In the genomic region with DNA sequence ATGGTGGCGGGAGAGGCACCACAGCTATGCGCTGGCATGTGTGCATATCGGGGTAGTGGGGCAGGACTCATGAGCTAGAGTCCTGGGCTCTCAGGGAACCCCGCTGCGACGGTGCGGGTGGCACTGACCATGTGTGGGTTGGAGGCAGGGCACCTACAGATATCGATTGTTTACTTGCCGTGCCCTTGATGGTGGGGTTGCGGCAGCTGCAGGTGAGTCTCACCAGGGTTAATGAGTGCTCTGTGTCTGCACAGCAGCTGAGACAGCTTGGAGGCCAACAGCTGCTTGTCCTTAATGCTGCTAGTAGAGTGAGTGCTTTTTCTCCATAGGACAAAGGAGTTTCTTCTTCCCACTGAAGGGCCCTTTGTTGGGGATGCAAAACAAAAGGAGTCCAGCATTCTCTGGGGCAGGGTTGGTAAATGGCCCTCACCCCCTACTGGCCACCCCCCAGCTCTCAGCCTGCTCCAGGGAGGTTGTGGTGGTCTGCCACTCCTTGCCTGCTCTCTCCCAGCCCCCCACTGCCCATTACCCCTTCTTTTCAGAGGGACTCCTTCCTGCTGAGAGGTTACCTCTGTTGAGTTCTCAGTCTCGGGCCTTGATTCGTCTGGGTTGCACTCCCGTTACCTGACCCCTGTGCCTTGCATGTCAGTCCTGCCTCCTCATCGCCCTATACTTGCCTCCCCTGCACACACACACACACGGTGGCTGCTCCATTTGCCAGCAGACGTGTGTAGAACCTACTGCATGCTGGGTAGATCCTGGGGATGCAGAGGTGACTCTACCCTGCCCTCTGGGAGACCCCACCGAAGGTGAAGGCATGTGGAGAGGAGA, we compare ENCODE assay signal across 11 cellular contexts. TPM values are rescaled to one million over a fixed set of nuclear protein-coding genes. Genes with fewer than 3 reads are reported as not detected.
DNase-seq lines count a peak whose midpoint lies in the region; ATAC-seq and TF ChIP-seq lines count a peak whose summit lies in the region.
"Had no signal": no experiment of that assay in that cellular context is flagged by ENCODE, and none has a peak within 500 bp of the region (broad histone marks: within the 10 kb centered on the region; RNA-seq: fewer than 3 reads in every experiment).

No MANE protein-coding gene starts in this region.

- H3K4me1 ChIP-seq in IMR-90 (ENCODE audit: control insufficient read depth, insufficient read depth, low read length), result peaks cover 9% of the 10 kb centered on the region; the same call in 1 of the 2 replicates
- H3K4me1 ChIP-seq in PC-9 (replicated peaks; ENCODE audit: insufficient read depth), result no peaks in the 10 kb centered on the region
- H3K4me1 ChIP-seq: foreskin keratinocyte, testis had no signal

- peaks cover 4% of the 10 kb centered on the region; the same call in 1 of the 2 replicates for H3K79me2 ChIP-seq in PC-9 (ENCODE audit: low read depth)

- dilution Hi-C loops in IMR-90 (cut with HindIII; ENCODE audit: low sequenced_read_pairs, unreplicated experiment), result no loop called here

- H2AK5ac ChIP-seq in IMR-90 (ENCODE audit: low read depth, low read length), result peak overlapping the region; percentile 60; the same call in 1 of the 2 replicates

- H3K14ac ChIP-seq in IMR-90 (replicated peaks; ENCODE audit: low read depth, low read length), result no peak overlapping the region

- H2BK15ac ChIP-seq in IMR-90 (ENCODE audit: low read depth, low read length), result no peak overlapping the region

- no peak overlapping the region for H3K18ac ChIP-seq in IMR-90 (ENCODE audit: low read depth, low read length)

- intact Hi-C loops in IMR-90 (cut with micrococcal nuclease) (no loop called here), sciatic nerve (cut with DNase I) (no loop called here), PC-9 (cut with micrococcal nuclease; ENCODE audit: unreplicated experiment) (no loop called here)

- peaks cover 23 to 29% of the 10 kb centered on the region in 2 experiments for H3K79me1 ChIP-seq in IMR-90 (ENCODE audit: low read depth in 1 of 2, low read length in 2 of 2)

- no peak overlapping the region; the same call in 1 of the 2 replicates for H3K23ac ChIP-seq in IMR-90 (ENCODE audit: low read depth, low read length)

- H3K4ac ChIP-seq in IMR-90 (ENCODE audit: low read depth, low read length), result peak overlapping the region; percentile 3; the same call in 1 of the 2 replicates

- DNase-seq in IMR-90 (no peak), NCI-H748 (lab: John Stamatoyannopoulos, UW; ENCODE audit: unreplicated experiment) (peak; percentile 81), iPS-NIHi11 (ENCODE audit: low spot score) (peak; percentile 59), sciatic nerve (ENCODE audit: low spot score) (no peak), PC-9 (no peak), NCI-H2081 treated with DMSO at 0.1 percent for 48 hours (lab: John Stamatoyannopoulos, UW) (no peak), NCI-H1436 treated with DMSO at 0.1 percent for 48 hours (lab: John Stamatoyannopoulos, UW) (no peak)
- DNase-seq: cerebellar nuclear complex, foreskin keratinocyte, testis had no signal

- no peak overlapping the region for H2BK120ac ChIP-seq in IMR-90 (ENCODE audit: low read depth, low read length)

- no peak overlapping the region for H2BK20ac ChIP-seq in IMR-90 (ENCODE audit: low read depth, low read length)

- H2BK5ac ChIP-seq in IMR-90 (ENCODE audit: low read depth, low read length, poor library complexity, severe bottlenecking), result no peak overlapping the region

- TF ChIP-seq RAD21 in IMR-90 (IDR thresholded peaks at IDR 0.05; ENCODE audit: low read length), result no peak

- in situ Hi-C loops in IMR-90 (cut with MboI; ENCODE audit: low sequenced_read_pairs), result no loop called here

- H3K27me3 ChIP-seq in IMR-90 (ENCODE audit: control insufficient read depth, insufficient read depth, low read length) (no peaks in the 10 kb centered on the region), PC-9 (ENCODE audit: insufficient read depth, low read depth) (no peaks in the 10 kb centered on the region)
- H3K27me3 ChIP-seq: foreskin keratinocyte, testis had no signal

- no peak overlapping the region for H3K4me3 ChIP-seq in IMR-90 (ENCODE audit: insufficient read depth, low read depth, low read length)
- no peak overlapping the region for H3K4me3 ChIP-seq in PC-9
- H3K4me3 ChIP-seq: testis had no signal

- H4K91ac ChIP-seq in IMR-90 (ENCODE audit: insufficient read depth, low read depth, low read length), result no peak overlapping the region; the same call in 1 of the 2 replicates

- H2AK9ac ChIP-seq in IMR-90 (replicated peaks; ENCODE audit: low read depth, low read length, poor library complexity), result peak overlapping the region; percentile 34

- H3K9ac ChIP-seq in IMR-90 (ENCODE audit: low read depth, low read length), result no peak overlapping the region

- CTCF ChIA-PET in IMR-90 (lab: Yijun Ruan, JAX) (no interaction called here), PC-9 (lab: Charles Lee) (no interaction called here)

- H3K56ac ChIP-seq in IMR-90 (ENCODE audit: extremely low read depth, insufficient read depth, low read length), result no peak overlapping the region

- H4K8ac ChIP-seq in IMR-90 (ENCODE audit: low read depth in 2 of 2, low read length in 2 of 2), result no peak overlapping the region

- WGBS in IMR-90 (ENCODE audit: extremely low coverage in 2 of 2, insufficient read length in 1 of 2), 2 experiments, result 85% methylated on average over 8 of the region's 17 CpGs; no CpG with 5 or more reads in 1 of the 2 experiments

- BruUV-seq in IMR-90 (replicated peaks; lab: Mats Ljungman, UMichigan) (no TSS peak), PC-9 (replicated peaks; lab: Mats Ljungman, UMichigan) (no TSS peak)

- no peak for ATAC-seq in IMR-90 (ENCODE audit: low read depth)
- ATAC-seq in sciatic nerve, result peak; percentile 65
- ATAC-seq in GM21423 (IDR thresholded peaks at IDR 0.05; ENCODE audit: unreplicated experiment), result no peak
- ATAC-seq: foreskin keratinocyte had no signal

- H3K9me2 ChIP-seq in PC-9 (ENCODE audit: insufficient read depth), result no peaks in the 10 kb centered on the region

- H4K20me1 ChIP-seq in IMR-90 (ENCODE audit: insufficient read depth, low read length), result peaks cover 9% of the 10 kb centered on the region; the same call in 1 of the 2 replicates
- H4K20me1 ChIP-seq in PC-9 (ENCODE audit: insufficient read depth), result no peaks in the 10 kb centered on the region

- no peaks in the 10 kb centered on the region for H3K36me3 ChIP-seq in IMR-90 (ENCODE audit: control insufficient read depth, insufficient read depth, low read length)
- no peaks in the 10 kb centered on the region for H3K36me3 ChIP-seq in PC-9 (ENCODE audit: low read depth)

- H3K9me3 ChIP-seq in IMR-90 (ENCODE audit: control insufficient read depth, insufficient read depth, low read length), result no peaks in the 10 kb centered on the region
- H3K9me3 ChIP-seq in PC-9 (ENCODE audit: insufficient read depth, low read depth), result no peaks in the 10 kb centered on the region
- H3K9me3 ChIP-seq: testis had no signal

- H2AFZ ChIP-seq in IMR-90 (replicated peaks; ENCODE audit: low read length, poor library complexity), result no peak overlapping the region
- no peak overlapping the region for H2AFZ ChIP-seq in PC-9

- H3K4me2 ChIP-seq in IMR-90 (ENCODE audit: low read depth, low read length) (no peak overlapping the region), PC-9 (no peak overlapping the region)

- POLR2A ChIA-PET in IMR-90 (lab: Charles Lee; ENCODE audit: unreplicated experiment) (no interaction called here), PC-9 (lab: Charles Lee; ENCODE audit: unreplicated experiment) (no interaction called here)

- no peak overlapping the region for H3K27ac ChIP-seq in IMR-90 (ENCODE audit: insufficient read depth, low read length)
- no peak overlapping the region for H3K27ac ChIP-seq in PC-9
- H3K27ac ChIP-seq: foreskin keratinocyte, testis had no signal

- TF ChIP-seq CTCF in IMR-90 (conservative IDR thresholded peaks at IDR 0.05; ENCODE audit: low read depth, low read length) (no peak), PC-9 (conservative IDR thresholded peaks at IDR 0.05) (no peak)

- no peak overlapping the region for H4K5ac ChIP-seq in IMR-90 (ENCODE audit: low read depth, low read length)

- no peaks in the 10 kb centered on the region for H3F3A ChIP-seq in PC-9 (ENCODE audit: insufficient read depth, low read depth)

- no peak for TF ChIP-seq POLR2A in IMR-90 (IDR thresholded peaks at IDR 0.05; ENCODE audit: low read depth, low read length)

- H3K9me1 ChIP-seq in IMR-90 (ENCODE audit: insufficient read depth, low read length), result peaks cover 8% of the 10 kb centered on the region; the same call in 1 of the 2 replicates

TF ChIP-seq in IMR-90, 13 proteins besides CTCF, POLR2A, EP300 and RAD21 (continues in another document):
- TF ChIP-seq RFX5 (IDR thresholded peaks at IDR 0.05; ENCODE audit: low read depth, low read length), result no peak
- TF ChIP-seq, protein P1, sequence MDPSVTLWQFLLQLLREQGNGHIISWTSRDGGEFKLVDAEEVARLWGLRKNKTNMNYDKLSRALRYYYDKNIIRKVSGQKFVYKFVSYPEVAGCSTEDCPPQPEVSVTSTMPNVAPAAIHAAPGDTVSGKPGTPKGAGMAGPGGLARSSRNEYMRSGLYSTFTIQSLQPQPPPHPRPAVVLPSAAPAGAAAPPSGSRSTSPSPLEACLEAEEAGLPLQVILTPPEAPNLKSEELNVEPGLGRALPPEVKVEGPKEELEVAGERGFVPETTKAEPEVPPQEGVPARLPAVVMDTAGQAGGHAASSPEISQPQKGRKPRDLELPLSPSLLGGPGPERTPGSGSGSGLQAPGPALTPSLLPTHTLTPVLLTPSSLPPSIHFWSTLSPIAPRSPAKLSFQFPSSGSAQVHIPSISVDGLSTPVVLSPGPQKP (IDR thresholded peaks at IDR 0.05; ENCODE audit: borderline replicate concordance, low read depth, low read length), result no peak
- TF ChIP-seq RCOR1 (IDR thresholded peaks at IDR 0.05; ENCODE audit: insufficient replicate concordance, low read length), result no peak
- TF ChIP-seq MXI1 (IDR thresholded peaks at IDR 0.05; ENCODE audit: borderline replicate concordance, low read depth, low read length), result no peak
- no peak for TF ChIP-seq BHLHE40 (IDR thresholded peaks at IDR 0.05; ENCODE audit: low read depth, low read length)
- TF ChIP-seq, protein P2, sequence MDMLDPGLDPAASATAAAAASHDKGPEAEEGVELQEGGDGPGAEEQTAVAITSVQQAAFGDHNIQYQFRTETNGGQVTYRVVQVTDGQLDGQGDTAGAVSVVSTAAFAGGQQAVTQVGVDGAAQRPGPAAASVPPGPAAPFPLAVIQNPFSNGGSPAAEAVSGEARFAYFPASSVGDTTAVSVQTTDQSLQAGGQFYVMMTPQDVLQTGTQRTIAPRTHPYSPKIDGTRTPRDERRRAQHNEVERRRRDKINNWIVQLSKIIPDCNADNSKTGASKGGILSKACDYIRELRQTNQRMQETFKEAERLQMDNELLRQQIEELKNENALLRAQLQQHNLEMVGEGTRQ (IDR thresholded peaks at IDR 0.05; ENCODE audit: low read depth, low read length), result no peak
- TF ChIP-seq FOS (IDR thresholded peaks at IDR 0.05; ENCODE audit: low read depth, low read length), result no peak
- TF ChIP-seq NFE2L2 (IDR thresholded peaks at IDR 0.05; ENCODE audit: low read depth, low read length), result no peak
- no peak for TF ChIP-seq CEBPB (IDR thresholded peaks at IDR 0.05; ENCODE audit: low read depth, low read length)

RNA-seq across cellular contexts. Expression of a gene that starts 52.8 kb away (rescaled TPM):
- 40.7 and 48.9 TPM in 2 replicates for total RNA-seq in IMR-90 (2012; rRNA removed)
- 29.8 and 31.7 TPM in 2 replicates for polyA plus RNA-seq in IMR-90 (2012; rRNA removed)
- 22.3 and 23.4 TPM in 2 replicates for polyA plus RNA-seq in IMR-90 (2012; cell fraction: cytosol; rRNA removed)
- polyA plus RNA-seq in IMR-90 (2012; cell fraction: nucleus; rRNA removed; ENCODE audit: low replicate concordance), result 23.4 and 27.7 TPM in 2 replicates
- 68.2 TPM for total RNA-seq in sciatic nerve
- 41.6 and 46.2 TPM in 2 replicates for total RNA-seq in PC-9 (2021)

Comparison
In these comparisons a context has a peak if more than half of its experiments do, and no peak if none do; other contexts are left out.
1. DNase-seq: peak in NCI-H748 (single experiment) and iPS-NIHi11 (single experiment); none in IMR-90 (single experiment), sciatic nerve (single experiment), PC-9 (0 of 2), NCI-H2081 treated with DMSO at 0.1 percent for 48 hours (single experiment) and NCI-H1436 treated with DMSO at 0.1 percent for 48 hours (single experiment).